Comparison of ENCODE assay signal across 8 cellular contexts in genomic region chr18:79678665-79679551, GRCh38. TPM values are rescaled to one million over a fixed set of nuclear protein-coding genes. Genes with fewer than 3 reads are reported as not detected.
DNase-seq lines count a peak whose midpoint lies in the region; ATAC-seq and TF ChIP-seq lines count a peak whose summit lies in the region.

No MANE protein-coding gene starts in this region.

- TF ChIP-seq CTCF in BJ (IDR thresholded peaks at IDR 0.05; ENCODE audit: insufficient read depth, low read depth, low read length) (no peak), kidney epithelial cell (IDR thresholded peaks at IDR 0.05; ENCODE audit: insufficient read depth, low read length, poor library complexity, severe bottlenecking) (no peak)

- POLR2A ChIA-PET in BJ (lab: Charles Lee) = no interaction called here

- H3K4me3 ChIP-seq in BJ (ENCODE audit: low read depth, low read length) (peak overlapping the region; percentile 57), kidney epithelial cell (ENCODE audit: low read depth, low read length) (peak overlapping the region; percentile 81)

- CTCF ChIA-PET in BJ (lab: Yijun Ruan, JAX) = interaction anchor here (1.9 kb wide), 1 partner anchor 24 kb away, joined by 4 read pairs; no protein-coding TSS in a partner anchor

- DNase-seq in BJ (ENCODE audit: low read depth) (peak; percentile 93), GM19240 (ENCODE audit: insufficient read length, low spot score) (peak; percentile 97), NCI-H524 (lab: John Stamatoyannopoulos, UW) (peak; percentile 92 to 97), kidney epithelial cell (ENCODE audit: low read depth) (peak; percentile 90)
- DNase-seq in activated CD4-positive, alpha-beta T cell treated with anti-CD3 and anti-CD28 coated beads for 4 hours = peak; percentile 97 to 98
- peak; percentile 98 for DNase-seq in stimulated activated CD4-positive, alpha-beta T cell treated with anti-CD3 and anti-CD28 coated beads, Interleukin-15, amount 100 ng/mL, for 24 hours

- H3K27ac ChIP-seq in cingulate gyrus (ENCODE audit: low read depth, low read length) = peak overlapping the region; percentile 99

- H3K27me3 ChIP-seq in BJ (ENCODE audit: control insufficient read depth, insufficient read depth, low read length) (no peaks in the 10 kb centered on the region), kidney epithelial cell (ENCODE audit: control insufficient read depth, insufficient read depth, low read length) (no peaks in the 10 kb centered on the region)

- peak; percentile 92 for ATAC-seq in HG03457 (IDR thresholded peaks at IDR 0.05; ENCODE audit: unreplicated experiment)

- H3K36me3 ChIP-seq in BJ (ENCODE audit: control insufficient read depth, insufficient read depth, low read length) (no peaks in the 10 kb centered on the region; the same call in 1 of the 2 replicates), kidney epithelial cell (ENCODE audit: control insufficient read depth, insufficient read depth, low read length) (no peaks in the 10 kb centered on the region)

RNA-seq across cellular contexts. Expression of gene CTDP1, which starts 0.7 kb away (rescaled TPM):
- polyA plus RNA-seq in BJ (2011; rRNA removed) = 7.1 and 12.9 TPM in 2 replicates
- polyA minus RNA-seq in BJ (2011; rRNA and poly(A)+ RNA removed) = 7.7 and 10.0 TPM in 2 replicates
- total RNA-seq in kidney epithelial cell = 29.7 and 31.6 TPM in 2 replicates

Comparison
In these comparisons a context has a peak if more than half of its experiments do, and no peak if none do; other contexts are left out.
1. Peak in every context shown above with its lines: DNase-seq, ATAC-seq, H3K4me3 ChIP-seq and H3K27ac ChIP-seq.